Comparison of ENCODE assay signal across 1 cellular context in genomic region chr17:28335959-28336871, GRCh38.
TF ChIP-seq lines count a peak whose summit lies in the region.

No MANE protein-coding gene starts in this region.

TF ChIP-seq in HCT116, 20 proteins besides CTCF, POLR2A, EP300 and RAD21 (continued from another document):
- TF ChIP-seq ZBTB33 (IDR thresholded peaks at IDR 0.05; ENCODE audit: extremely low read depth, insufficient replicate concordance, low read length) (no peak), EZH2phosphoT487 (IDR thresholded peaks at IDR 0.05; ENCODE audit: borderline replicate concordance) (no peak), CEBPB (IDR thresholded peaks at IDR 0.05; ENCODE audit: low read depth) (no peak), EGR1 (IDR thresholded peaks at IDR 0.05; ENCODE audit: low read depth) (peak; percentile 20; the same call in 1 of the 2 replicates), ATF3 (IDR thresholded peaks at IDR 0.05) (no peak), SRF (IDR thresholded peaks at IDR 0.05; ENCODE audit: low read depth) (no peak), MAX (IDR thresholded peaks at IDR 0.05) (no peak)
